8 cellular contexts compared by ENCODE assay signal in genomic region chr12:48105321-48105866, GRCh38. TPM values are rescaled to one million over a fixed set of nuclear protein-coding genes. Genes with fewer than 3 reads are reported as not detected.
A peak's percentile ranks its signal among the peaks of the same experiment; 100 is the strongest.
DNase-seq lines count a peak whose midpoint lies in the region; ATAC-seq and TF ChIP-seq lines count a peak whose summit lies in the region.

No MANE protein-coding gene starts in this region.

- H3K27ac ChIP-seq in GM23248 (peak overlapping the region; percentile 96), Karpas-422 (ENCODE audit: low read length) (peak overlapping the region; percentile 91), transverse colon (peak overlapping the region; percentile 90 to 94 (median 93))
- peak overlapping the region; percentile 93 for H3K27ac ChIP-seq in naive thymus-derived CD4-positive, alpha-beta T cell (ENCODE audit: low read depth, low read length)

- H3K9ac ChIP-seq in GM23248 (peak overlapping the region; percentile 94), Karpas-422 (ENCODE audit: low read length) (peak overlapping the region; percentile 92)

- H3K79me2 ChIP-seq in GM23248 (ENCODE audit: insufficient read depth): peaks cover 57% of the 10 kb centered on the region
- H3K79me2 ChIP-seq in Karpas-422 (ENCODE audit: low read length): peaks cover 71% of the 10 kb centered on the region

- no peaks in the 10 kb centered on the region for H3K9me3 Mint-ChIP-seq in activated CD4-positive, alpha-beta memory T cell treated with anti-CD3 and anti-CD28 coated beads for 36 hours
- H3K9me3 Mint-ChIP-seq in effector memory CD8-positive, alpha-beta T cell: no peaks in the 10 kb centered on the region
- H3K9me3 Mint-ChIP-seq in naive thymus-derived CD4-positive, alpha-beta T cell: peaks cover 0 to 4% (median 0%) of the 10 kb centered on the region in 11 donors

- H3K27me3 Mint-ChIP-seq in activated CD4-positive, alpha-beta memory T cell treated with anti-CD3 and anti-CD28 coated beads for 36 hours: no peaks in the 10 kb centered on the region
- no peaks in the 10 kb centered on the region for H3K27me3 Mint-ChIP-seq in effector memory CD8-positive, alpha-beta T cell
- peaks cover 0 to 8% (median 0%) of the 10 kb centered on the region in 5 donors for H3K27me3 Mint-ChIP-seq in naive thymus-derived CD4-positive, alpha-beta T cell

- H3K9me3 ChIP-seq in GM23248 (ENCODE audit: low read depth) (no peaks in the 10 kb centered on the region), Karpas-422 (ENCODE audit: low read length) (no peaks in the 10 kb centered on the region), transverse colon (no peaks in the 10 kb centered on the region)
- no peaks in the 10 kb centered on the region for H3K9me3 ChIP-seq in naive thymus-derived CD4-positive, alpha-beta T cell (ENCODE audit: control insufficient read depth in 2 of 3, low read length in 3 of 3)

- CTCF ChIA-PET in activated CD4-positive, alpha-beta memory T cell treated with anti-CD3 and anti-CD28 coated beads for 36 hours (lab: Charles Lee): interaction anchor here (0.7 to 1.3 kb wide), 4 partner anchors 25 to 78 kb away, joined by 3 to 8 read pairs (median 4); partner anchors contain the start of genes ASB8 and CCDC184
- CTCF ChIA-PET in naive thymus-derived CD4-positive, alpha-beta T cell (lab: Charles Lee): interaction anchor here (0.5 to 2.5 kb wide), 3 partner anchors 52 to 906 kb away, joined by 3 to 6 read pairs (median 5); partner anchors contain the start of gene ASB8

- H3K4me1 Mint-ChIP-seq in activated CD4-positive, alpha-beta memory T cell treated with anti-CD3 and anti-CD28 coated beads for 36 hours (ENCODE audit: low read depth): peaks cover 47% of the 10 kb centered on the region
- peaks cover 24 to 42% of the 10 kb centered on the region in 2 donors for H3K4me1 Mint-ChIP-seq in effector memory CD8-positive, alpha-beta T cell (ENCODE audit: low read depth in 2 of 2)
- H3K4me1 Mint-ChIP-seq in naive thymus-derived CD4-positive, alpha-beta T cell: peaks cover 33 to 65% (median 58%) of the 10 kb centered on the region in 7 donors

- peaks cover 8% of the 10 kb centered on the region; the same call in 1 of the 2 replicates for H3K4me1 ChIP-seq in GM23248 (ENCODE audit: insufficient read depth)
- peaks cover 52% of the 10 kb centered on the region for H3K4me1 ChIP-seq in Karpas-422 (ENCODE audit: low read length)
- peaks cover 17 to 25% of the 10 kb centered on the region in 2 donors for H3K4me1 ChIP-seq in naive thymus-derived CD4-positive, alpha-beta T cell (ENCODE audit: control insufficient read depth in 2 of 2, insufficient read depth in 2 of 2, low read length in 2 of 2)
- H3K4me1 ChIP-seq in transverse colon: peaks cover 8 to 21% (median 17%) of the 10 kb centered on the region in 4 donors

- H3K4me3 ChIP-seq in GM08714 (ENCODE audit: low read length) (peak overlapping the region; percentile 88), GM23248 (peak overlapping the region; percentile 86), Karpas-422 (ENCODE audit: low read length) (peak overlapping the region; percentile 77), transverse colon (peak overlapping the region; percentile 83 to 91 (median 87))
- H3K4me3 ChIP-seq in naive thymus-derived CD4-positive, alpha-beta T cell (ENCODE audit: low read length): peak overlapping the region; percentile 89

- no peak for TF ChIP-seq POLR2A in transverse colon (IDR thresholded peaks at IDR 0.05)

- no peaks in the 10 kb centered on the region for H3K36me3 ChIP-seq in GM23248 (ENCODE audit: low read depth)
- no peaks in the 10 kb centered on the region for H3K36me3 ChIP-seq in Karpas-422 (ENCODE audit: insufficient read depth, low read length)
- peaks cover 0 to 7% (median 0%) of the 10 kb centered on the region in 3 experiments for H3K36me3 ChIP-seq in naive thymus-derived CD4-positive, alpha-beta T cell (ENCODE audit: control insufficient read depth in 2 of 3, insufficient read depth in 3 of 3, low read length in 3 of 3)
- H3K36me3 ChIP-seq in transverse colon: no peaks in the 10 kb centered on the region

- H3F3A ChIP-seq in GM23248 (ENCODE audit: insufficient read depth): peaks cover 7% of the 10 kb centered on the region

- TF ChIP-seq EP300 in transverse colon (IDR thresholded peaks at IDR 0.05; ENCODE audit: low read depth): no peak

- intact Hi-C loops in activated CD4-positive, alpha-beta memory T cell treated with anti-CD3 and anti-CD28 coated beads for 36 hours (cut with micrococcal nuclease): loop anchor here (5.0 kb wide), 1 partner anchor 612 kb away; the partner anchor contains the start of gene CCNT1
- intact Hi-C loops in naive thymus-derived CD4-positive, alpha-beta T cell (cut with micrococcal nuclease): loop anchor here (1.0 to 10.0 kb wide), 11 partner anchors 28 to 743 kb away; partner anchors contain the start of genes CCNT1 (in 1 of the 2), COL2A1 (in 1 of the 2), KANSL2 (in 1 of the 2) and TMEM106C (in 1 of the 2)
- intact Hi-C loops in transverse colon (cut with DNase I; ENCODE audit: low total_unique reads): loop anchor here (10.0 kb wide), 1 partner anchor 49 kb away; the partner anchor contains the start of gene ASB8

- ATAC-seq in effector memory CD8-positive, alpha-beta T cell (replicated peaks): peak; percentile 55
- peak; percentile 56 for ATAC-seq in naive thymus-derived CD4-positive, alpha-beta T cell

- peak overlapping the region; percentile 94 for H3K27ac Mint-ChIP-seq in activated CD4-positive, alpha-beta memory T cell treated with anti-CD3 and anti-CD28 coated beads for 36 hours
- H3K27ac Mint-ChIP-seq in effector memory CD8-positive, alpha-beta T cell: peak overlapping the region; percentile 98 to 99
- H3K27ac Mint-ChIP-seq in naive thymus-derived CD4-positive, alpha-beta T cell: peak overlapping the region; percentile 90 to 97 (median 94)

- no peaks in the 10 kb centered on the region for H4K20me1 ChIP-seq in GM23248 (ENCODE audit: insufficient read depth)
- H4K20me1 ChIP-seq in Karpas-422 (ENCODE audit: insufficient read depth, low read depth, low read length): no peaks in the 10 kb centered on the region

- in situ Hi-C loops in GM23248 (cut with MboI): no loop called here
- in situ Hi-C loops in transverse colon (cut with MboI; ENCODE audit: low pct_ligation_motif_present in 1 of 4, low pct_unique_long_range_greater_than_20kb in 1 of 4, low sequenced_read_pairs in 3 of 4): loop anchor here in 1 of 4 donors (10.0 kb wide), 1 partner anchor 59 kb away; no protein-coding TSS in a partner anchor

- H3K4me2 ChIP-seq in GM23248 (ENCODE audit: unreplicated experiment): peak overlapping the region; percentile 96
- H3K4me2 ChIP-seq in Karpas-422 (ENCODE audit: low read depth, low read length, poor library complexity, severe bottlenecking): peak overlapping the region; percentile 94

- WGBS in GM23248 (ENCODE audit: low coverage in 1 of 2, low lambda C conversion rate in 2 of 2, missing lambda C conversion rate in 2 of 2), 2 experiments: 1 to 2% methylated on average over 28 to 30 of the region's 30 CpGs
- 1 to 3% methylated on average over 8 to 29 of the region's 30 CpGs for WGBS in transverse colon (ENCODE audit: low coverage in 1 of 2), 2 donors

- H3K36me3 Mint-ChIP-seq in activated CD4-positive, alpha-beta memory T cell treated with anti-CD3 and anti-CD28 coated beads for 36 hours: peaks cover 2% of the 10 kb centered on the region
- peaks cover 14% of the 10 kb centered on the region for H3K36me3 Mint-ChIP-seq in effector memory CD8-positive, alpha-beta T cell (ENCODE audit: insufficient read depth)
- H3K36me3 Mint-ChIP-seq in naive thymus-derived CD4-positive, alpha-beta T cell: peaks cover 0 to 3% (median 0%) of the 10 kb centered on the region in 5 donors

- TF ChIP-seq CTCF in transverse colon (IDR thresholded peaks at IDR 0.05): no peak

- peak overlapping the region; percentile 86 for H3K4me3 Mint-ChIP-seq in activated CD4-positive, alpha-beta memory T cell treated with anti-CD3 and anti-CD28 coated beads for 36 hours
- H3K4me3 Mint-ChIP-seq in effector memory CD8-positive, alpha-beta T cell: peak overlapping the region; percentile 84 to 91
- H3K4me3 Mint-ChIP-seq in naive thymus-derived CD4-positive, alpha-beta T cell: peak overlapping the region; percentile 88 to 96 (median 92)

- H3K27me3 ChIP-seq in GM23248 (replicated peaks; ENCODE audit: insufficient read depth): no peaks in the 10 kb centered on the region
- no peaks in the 10 kb centered on the region for H3K27me3 ChIP-seq in Karpas-422 (ENCODE audit: low read length)
- no peaks in the 10 kb centered on the region for H3K27me3 ChIP-seq in naive thymus-derived CD4-positive, alpha-beta T cell (ENCODE audit: control insufficient read depth in 2 of 2, insufficient read depth in 2 of 2, low read length in 2 of 2)
- H3K27me3 ChIP-seq in transverse colon: no peaks in the 10 kb centered on the region

- peak overlapping the region; percentile 99 for H2AFZ ChIP-seq in GM23248
- peak overlapping the region; percentile 58; the same call in 1 of the 2 replicates for H2AFZ ChIP-seq in Karpas-422 (ENCODE audit: low read length)

- H3K9me2 ChIP-seq in GM23248 (ENCODE audit: insufficient read depth) (no peaks in the 10 kb centered on the region), Karpas-422 (replicated peaks; ENCODE audit: insufficient read depth, low read length) (no peaks in the 10 kb centered on the region)

- DNase-seq in GM23248 (peak; percentile 62), Karpas-422 (peak; percentile 84), transverse colon (no peak), AG08395 (ENCODE audit: low spot score) (no peak)
- DNase-seq in activated CD4-positive, alpha-beta memory T cell treated with anti-CD3 and anti-CD28 coated beads for 36 hours: peak; percentile 63
- DNase-seq in effector memory CD8-positive, alpha-beta T cell: peak; percentile 54 to 57 (median 56)
- DNase-seq in naive thymus-derived CD4-positive, alpha-beta T cell: peak in 7 of 9 donors; percentile 29 to 59 (median 37)

- POLR2A ChIA-PET in activated CD4-positive, alpha-beta memory T cell treated with anti-CD3 and anti-CD28 coated beads for 36 hours (lab: Charles Lee): interaction anchor here (0.9 to 3.3 kb wide), 8 partner anchors 14 to 399 kb away, joined by 3 to 25 read pairs (median 6); partner anchors contain the start of genes ASB8, PFKM, RPAP3 and VDR
- POLR2A ChIA-PET in naive thymus-derived CD4-positive, alpha-beta T cell (lab: Charles Lee): interaction anchor here (0.6 to 5.4 kb wide), 13 partner anchors 14 to 611 kb away, joined by 3 to 56 read pairs (median 4); partner anchors contain the start of genes ASB8, CCNT1 and PFKM

RNA-seq across cellular contexts. Expression of gene SENP1, which starts 0.5 kb away (rescaled TPM):
- 15.3 and 28.6 TPM in 2 replicates for total RNA-seq in GM23248 (2014; rRNA removed; shearing (Covaris generic))
- polyA plus RNA-seq in GM23248 (2016; fragmentation: Nextera tagmentation; extraction: Ambion mirVana): 6.1 and 6.7 TPM in 2 replicates
- total RNA-seq in Karpas-422 (2014; rRNA removed; shearing (Covaris generic); ENCODE audit: low replicate concordance): 20.1 and 44.5 TPM in 2 replicates
- 10 to 100 TPM; 37.7 to 41.6 TPM for total RNA-seq in activated CD4-positive, alpha-beta memory T cell treated with anti-CD3 and anti-CD28 coated beads for 36 hours
- total RNA-seq in naive thymus-derived CD4-positive, alpha-beta T cell: 10 to 100 TPM; 16.9 to 41.9 (median 31.5) TPM
- polyA plus RNA-seq in naive thymus-derived CD4-positive, alpha-beta T cell: 10 to 100 TPM; 12.0 to 13.7 TPM
- 10 to 100 TPM in 2 of 4 donors, 1 to 10 TPM in 2; 2.2 to 20.3 (median 10.5) TPM for total RNA-seq in transverse colon

RNA-seq across cellular contexts. Expression of gene PFKM, which starts 13.8 kb away (rescaled TPM):
- 35.8 and 41.1 TPM in 2 replicates for total RNA-seq in GM23248 (2014; rRNA removed; shearing (Covaris generic))
- polyA plus RNA-seq in GM23248 (2016; fragmentation: Nextera tagmentation; extraction: Ambion mirVana): 27.6 and 28.8 TPM in 2 replicates
- total RNA-seq in Karpas-422 (2014; rRNA removed; shearing (Covaris generic); ENCODE audit: low replicate concordance): 71.4 and 96.7 TPM in 2 replicates
- 10 to 100 TPM; 55.6 to 56.1 TPM for total RNA-seq in activated CD4-positive, alpha-beta memory T cell treated with anti-CD3 and anti-CD28 coated beads for 36 hours
- 10 to 100 TPM; 11.7 to 20.3 (median 14.5) TPM for total RNA-seq in naive thymus-derived CD4-positive, alpha-beta T cell
- polyA plus RNA-seq in naive thymus-derived CD4-positive, alpha-beta T cell: 1 to 10 TPM; 5.1 to 6.3 TPM
- 10 to 100 TPM; 21.7 to 48.8 (median 32.7) TPM for total RNA-seq in transverse colon

RNA-seq across cellular contexts. Expression of gene ASB8, which starts 51.9 kb away (rescaled TPM):
- total RNA-seq in GM23248 (2014; rRNA removed; shearing (Covaris generic)): 27.3 and 41.5 TPM in 2 replicates
- 23.3 and 31.2 TPM in 2 replicates for polyA plus RNA-seq in GM23248 (2016; fragmentation: Nextera tagmentation; extraction: Ambion mirVana)
- 22.2 and 42.7 TPM in 2 replicates for total RNA-seq in Karpas-422 (2014; rRNA removed; shearing (Covaris generic); ENCODE audit: low replicate concordance)
- 10 to 100 TPM; 31.4 to 33.6 TPM for total RNA-seq in activated CD4-positive, alpha-beta memory T cell treated with anti-CD3 and anti-CD28 coated beads for 36 hours
- total RNA-seq in naive thymus-derived CD4-positive, alpha-beta T cell: 10 to 100 TPM; 42.9 to 75.9 (median 54.9) TPM
- polyA plus RNA-seq in naive thymus-derived CD4-positive, alpha-beta T cell: 10 to 100 TPM; 71.5 to 93.5 TPM
- 10 to 100 TPM; 13.3 to 39.0 (median 23.3) TPM for total RNA-seq in transverse colon

Comparison
In these comparisons a context has a peak if more than half of its experiments do, and no peak if none do; other contexts are left out.
1. DNase-seq: peak in GM23248 (single experiment), Karpas-422 (single experiment), activated CD4-positive, alpha-beta memory T cell treated with anti-CD3 and anti-CD28 coated beads for 36 hours (single experiment), effector memory CD8-positive, alpha-beta T cell (3 of 3) and naive thymus-derived CD4-positive, alpha-beta T cell (7 of 9); none in transverse colon (single experiment) and AG08395 (single experiment).
2. Peak in every context shown above with its lines, with median percentiles within 50 percentile points of each other: H3K4me3 ChIP-seq, H3K27ac ChIP-seq, H3K27ac Mint-ChIP-seq and H3K4me3 Mint-ChIP-seq.